In the genomic region with DNA sequence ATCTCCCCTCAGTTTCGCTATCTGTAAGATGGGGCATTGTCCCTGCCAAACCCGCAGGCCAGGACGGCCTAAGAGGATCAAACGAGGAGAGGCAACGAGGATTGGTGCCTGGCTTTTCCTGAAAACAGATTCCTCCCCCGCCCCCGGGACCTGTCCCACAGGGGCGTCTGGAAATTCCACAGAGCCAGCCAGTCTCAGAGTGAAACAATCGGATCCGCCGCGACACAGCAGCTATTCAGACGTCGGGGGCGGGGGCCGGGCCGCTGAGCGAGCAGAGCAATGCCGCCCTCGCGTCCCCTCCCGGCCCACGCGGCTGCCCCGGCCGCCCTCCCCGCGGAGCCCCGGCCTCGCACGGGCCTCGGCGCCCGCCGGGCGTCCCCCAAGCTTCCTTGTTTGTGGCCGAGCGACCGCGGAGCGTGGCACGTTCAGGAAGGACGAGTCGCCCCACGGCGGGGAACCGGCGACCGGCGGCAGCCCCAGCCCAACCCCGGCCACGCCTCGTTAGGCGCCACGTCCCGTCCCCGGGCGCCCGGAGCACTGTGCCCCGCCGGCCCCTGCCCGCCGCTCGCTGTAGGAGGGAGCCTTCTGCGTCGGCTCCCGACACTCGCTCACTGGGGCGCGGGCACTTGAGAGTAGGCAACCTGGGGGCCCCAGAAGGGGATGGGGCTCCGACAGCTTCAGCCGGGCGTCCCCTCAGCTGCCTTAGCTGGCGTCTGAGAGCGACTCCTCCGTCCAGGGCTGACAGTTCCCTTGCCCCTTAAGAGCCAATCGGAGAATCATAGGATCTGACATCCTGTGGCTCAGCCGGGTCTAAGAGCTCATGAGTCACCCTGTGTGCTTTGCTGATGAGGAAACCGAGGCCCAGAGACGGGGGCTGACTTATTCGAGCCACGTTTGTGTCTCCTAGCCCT, we compare ENCODE assay signal across 8 cellular contexts. TPM values are rescaled to one million over a fixed set of nuclear protein-coding genes. Genes with fewer than 3 reads are reported as not detected.
A peak's percentile ranks its signal among the peaks of the same experiment; 100 is the strongest.
DNase-seq lines count a peak whose midpoint lies in the region; ATAC-seq lines count a peak whose summit lies in the region.

No MANE protein-coding gene starts in this region.

- H3K9me3 Mint-ChIP-seq in dendritic cell treated with granulocyte-macrophage colony-stimulating factor and Interleukin-4, amounts not matched to agents 40 ng/mL and 50 ng/mL, for 4 days, result no peaks in the 10 kb centered on the region

- ATAC-seq in HG03135 (IDR thresholded peaks at IDR 0.05; ENCODE audit: unreplicated experiment), result no peak

- intact Hi-C loops in dendritic cell treated with granulocyte-macrophage colony-stimulating factor and Interleukin-4, amounts not matched to agents 40 ng/mL and 50 ng/mL, for 4 days (cut with micrococcal nuclease), result no loop called here

- peaks cover 12% of the 10 kb centered on the region for H3K4me1 Mint-ChIP-seq in dendritic cell treated with granulocyte-macrophage colony-stimulating factor and Interleukin-4, amounts not matched to agents 40 ng/mL and 50 ng/mL, for 4 days (ENCODE audit: low read depth)

- peak overlapping the region; percentile 80 for H3K27ac Mint-ChIP-seq in dendritic cell treated with granulocyte-macrophage colony-stimulating factor and Interleukin-4, amounts not matched to agents 40 ng/mL and 50 ng/mL, for 4 days

- peaks cover 22% of the 10 kb centered on the region for H3K27me3 Mint-ChIP-seq in dendritic cell treated with granulocyte-macrophage colony-stimulating factor and Interleukin-4, amounts not matched to agents 40 ng/mL and 50 ng/mL, for 4 days

- no peaks in the 10 kb centered on the region for H3K36me3 Mint-ChIP-seq in dendritic cell treated with granulocyte-macrophage colony-stimulating factor and Interleukin-4, amounts not matched to agents 40 ng/mL and 50 ng/mL, for 4 days (ENCODE audit: low read depth)

- peak overlapping the region; percentile 79 for H3K4me3 Mint-ChIP-seq in dendritic cell treated with granulocyte-macrophage colony-stimulating factor and Interleukin-4, amounts not matched to agents 40 ng/mL and 50 ng/mL, for 4 days

- DNase-seq in GM04504 (ENCODE audit: low read depth) (peak; percentile 74), M059J (ENCODE audit: low read depth) (peak; percentile 84), left kidney (ENCODE audit: low read depth, low spot score) (peak; percentile 82), NCI-H1694 (lab: John Stamatoyannopoulos, UW) (no peak)
- DNase-seq in activated CD4-positive, alpha-beta T cell treated with anti-CD3 and anti-CD28 coated beads for 4 hours, result peak; percentile 63 to 77
- peak; percentile 56 for DNase-seq in stimulated activated CD4-positive, alpha-beta T cell treated with anti-CD3 and anti-CD28 coated beads, Interleukin-1b, Interleukin-23, amount 100 ng/mL, for 4 hours (ENCODE audit: low read depth in 2 of 2)

RNA-seq across cellular contexts. Expression of a gene that starts 29.7 kb away (rescaled TPM):
- 0.37 TPM in 1 of 2 replicates, not detected in the other for total RNA-seq in M059J (2014; rRNA removed; shearing (Covaris generic))

RNA-seq across cellular contexts. Expression of a gene that starts 49.8 kb away (rescaled TPM):
- total RNA-seq in M059J (2014; rRNA removed; shearing (Covaris generic)), result 0.12 TPM in 1 of 2 replicates, not detected in the other

RNA-seq across cellular contexts. Expression of a gene that starts 49.9 kb away (rescaled TPM):
- 0.49 TPM in 1 of 2 replicates, not detected in the other for total RNA-seq in M059J (2014; rRNA removed; shearing (Covaris generic))
